Comparison of ENCODE assay signal across 10 cellular contexts in the genomic region with DNA sequence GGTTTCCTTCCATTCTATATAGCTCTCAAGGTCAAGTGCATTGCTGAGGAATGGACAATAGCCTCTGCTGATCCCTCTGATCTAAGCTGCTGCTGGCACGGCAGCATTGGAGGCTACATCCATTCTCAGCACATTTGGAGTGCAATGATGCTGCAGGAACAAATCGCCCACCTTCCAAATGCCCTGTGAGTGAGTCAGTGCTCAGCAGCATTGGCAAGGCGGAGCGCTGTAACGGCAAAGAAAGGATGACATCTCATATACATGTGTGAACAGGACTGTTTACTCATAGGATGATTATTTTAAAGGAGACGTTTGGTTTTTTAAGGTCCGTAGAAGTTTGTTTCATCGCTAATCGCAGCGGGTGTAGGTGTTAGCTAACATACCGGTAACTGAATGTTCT.
DNase-seq lines count a peak whose midpoint lies in the region; ATAC-seq and TF ChIP-seq lines count a peak whose summit lies in the region.
"Had no signal": no experiment of that assay in that cellular context is flagged by ENCODE, and none has a peak within 500 bp of the region (broad histone marks: within the 10 kb centered on the region; RNA-seq: fewer than 3 reads in every experiment).

No MANE protein-coding gene starts in this region.

- no peak overlapping the region for H4K91ac ChIP-seq in trophoblast cell (ENCODE audit: low read depth, low read length)

- TF ChIP-seq POLR2A in transverse colon (IDR thresholded peaks at IDR 0.05) = no peak

- 4 to 5% methylated on average over 11 of the region's 11 CpGs for WGBS in GM23248 (ENCODE audit: low coverage in 1 of 2, low lambda C conversion rate in 2 of 2, missing lambda C conversion rate in 2 of 2), 2 experiments
- no CpG with 5 or more reads among the region's 11 CpGs for WGBS in trophoblast cell (ENCODE audit: extremely low coverage, insufficient coverage, insufficient read length)
- WGBS in transverse colon (ENCODE audit: low coverage in 1 of 2), 2 donors = 91 to 95% methylated on average over 6 to 11 of the region's 11 CpGs

- H3K18ac ChIP-seq in trophoblast cell (ENCODE audit: low read length) = no peak overlapping the region

- no peak overlapping the region for H2AK5ac ChIP-seq in trophoblast cell (ENCODE audit: low read length)

- H3K4me1 ChIP-seq in GM23248 (ENCODE audit: insufficient read depth) (peaks cover 21% of the 10 kb centered on the region), PC-3 (ENCODE audit: insufficient read depth, low read length) (peaks cover 18% of the 10 kb centered on the region), trophoblast cell (ENCODE audit: control insufficient read depth in 1 of 2, insufficient read depth in 2 of 2, low read length in 2 of 2) (peaks cover 4% of the 10 kb centered on the region in 2 experiments), transverse colon (peaks cover 0 to 9% (median 4%) of the 10 kb centered on the region in 4 donors)

- H3K27ac ChIP-seq in GM23248 = peak overlapping the region; percentile 56
- H3K27ac ChIP-seq in PC-3 (ENCODE audit: low read length) = no peak overlapping the region
- H3K27ac ChIP-seq in trophoblast cell (ENCODE audit: low read depth, low read length) = no peak overlapping the region
- H3K27ac ChIP-seq in coronary artery = no peak overlapping the region
- no peak overlapping the region for H3K27ac ChIP-seq in transverse colon
- H3K27ac ChIP-seq: VCaP had no signal

- H3K14ac ChIP-seq in trophoblast cell (ENCODE audit: low read length) = no peak overlapping the region

- peak; percentile 99 for ATAC-seq in PC-3
- ATAC-seq in left colon = no peak

- TF ChIP-seq CTCF in PC-3 (conservative IDR thresholded peaks at IDR 0.05; ENCODE audit: low read depth, low read length) = no peak
- TF ChIP-seq CTCF in choroid plexus epithelial cell (conservative IDR thresholded peaks at IDR 0.05; ENCODE audit: low read depth, low read length) = no peak
- TF ChIP-seq CTCF in coronary artery (IDR thresholded peaks at IDR 0.05) = no peak
- no peak for TF ChIP-seq CTCF in transverse colon (IDR thresholded peaks at IDR 0.05)

- H2AFZ ChIP-seq in GM23248 (peak overlapping the region; percentile 50), PC-3 (ENCODE audit: low read length) (no peak overlapping the region), trophoblast cell (ENCODE audit: insufficient read depth, low read length, poor library complexity) (no peak overlapping the region)

- no peaks in the 10 kb centered on the region for H3K36me3 ChIP-seq in GM23248 (ENCODE audit: low read depth)
- no peaks in the 10 kb centered on the region for H3K36me3 ChIP-seq in PC-3 (ENCODE audit: low read depth, low read length)
- H3K36me3 ChIP-seq in trophoblast cell (ENCODE audit: control insufficient read depth in 1 of 2, insufficient read depth in 2 of 2, low read length in 2 of 2) = no peaks in the 10 kb centered on the region
- no peaks in the 10 kb centered on the region for H3K36me3 ChIP-seq in transverse colon

- H2BK120ac ChIP-seq in trophoblast cell (ENCODE audit: insufficient read depth, low read length, poor library complexity) = no peak overlapping the region

- no peaks in the 10 kb centered on the region for H3K79me2 ChIP-seq in GM23248 (ENCODE audit: insufficient read depth)
- H3K79me2 ChIP-seq in PC-3 (ENCODE audit: low read length) = no peaks in the 10 kb centered on the region
- no peaks in the 10 kb centered on the region for H3K79me2 ChIP-seq in trophoblast cell (ENCODE audit: control insufficient read depth, insufficient read depth, low read length, poor library complexity)

- no peaks in the 10 kb centered on the region for H3K9me3 ChIP-seq in GM23248 (ENCODE audit: low read depth)
- no peaks in the 10 kb centered on the region for H3K9me3 ChIP-seq in PC-3 (ENCODE audit: low read length)
- no peaks in the 10 kb centered on the region for H3K9me3 ChIP-seq in trophoblast cell (ENCODE audit: insufficient read depth, low read depth, low read length)
- no peaks in the 10 kb centered on the region for H3K9me3 ChIP-seq in transverse colon

- no TSS peak for BruUV-seq in PC-3 (replicated peaks; lab: Mats Ljungman, UMichigan)

- H3F3A ChIP-seq in GM23248 (ENCODE audit: insufficient read depth) = peaks cover 17% of the 10 kb centered on the region
- no peaks in the 10 kb centered on the region for H3F3A ChIP-seq in PC-3 (ENCODE audit: low read length, unreplicated experiment)

- H4K8ac ChIP-seq in trophoblast cell (ENCODE audit: low read depth, low read length) = no peak overlapping the region

- no peak for TF ChIP-seq EP300 in transverse colon (IDR thresholded peaks at IDR 0.05; ENCODE audit: low read depth)

- H3K4me2 ChIP-seq in GM23248 (ENCODE audit: unreplicated experiment) (peak overlapping the region; percentile 66), PC-3 (ENCODE audit: low read length) (peak overlapping the region; percentile 61), trophoblast cell (ENCODE audit: low read length) (no peak overlapping the region)

- H3K9me2 ChIP-seq in GM23248 (ENCODE audit: insufficient read depth) (no peaks in the 10 kb centered on the region), PC-3 (replicated peaks; ENCODE audit: low read length) (no peaks in the 10 kb centered on the region)

- H4K12ac ChIP-seq in trophoblast cell (ENCODE audit: low read depth, low read length) = no peak overlapping the region

- H3K79me1 ChIP-seq in trophoblast cell (ENCODE audit: low read length) = peaks cover 4% of the 10 kb centered on the region

- H3K27me3 ChIP-seq in GM23248 (replicated peaks; ENCODE audit: insufficient read depth) = no peaks in the 10 kb centered on the region
- no peaks in the 10 kb centered on the region for H3K27me3 ChIP-seq in PC-3 (ENCODE audit: low read length)
- no peaks in the 10 kb centered on the region for H3K27me3 ChIP-seq in trophoblast cell (ENCODE audit: insufficient read depth, low read length)
- no peaks in the 10 kb centered on the region for H3K27me3 ChIP-seq in transverse colon

- H3K4me3 ChIP-seq in GM23248 (peak overlapping the region; percentile 63), PC-3 (ENCODE audit: low read length) (peak overlapping the region; percentile 25; the same call in 1 of the 2 replicates), choroid plexus epithelial cell (ENCODE audit: low read depth, low read length) (no peak overlapping the region), trophoblast cell (ENCODE audit: low read depth, low read length) (no peak overlapping the region), coronary artery (no peak overlapping the region), transverse colon (no peak overlapping the region)

- CTCF ChIA-PET in PC-3 (lab: Charles Lee) = no interaction called here

- H2BK12ac ChIP-seq in trophoblast cell (ENCODE audit: low read length) = peak overlapping the region; percentile 16

- in situ Hi-C loops in GM23248 (cut with MboI) (loop anchor here (10.0 kb wide), 1 partner anchor 610 kb away; a partner anchor contains a TSS), transverse colon (cut with MboI; ENCODE audit: low pct_ligation_motif_present in 1 of 4, low pct_unique_long_range_greater_than_20kb in 1 of 4, low sequenced_read_pairs in 3 of 4) (loop anchor here in 2 of 4 donors (25.0 kb wide), 1 partner anchor 603 kb away; a partner anchor contains a TSS)

- no peak overlapping the region for H2BK5ac ChIP-seq in trophoblast cell (ENCODE audit: low read depth, low read length, poor library complexity)

- intact Hi-C loops in PC-3 (cut with micrococcal nuclease) = no loop called here
- intact Hi-C loops in left colon (cut with DNase I, micrococcal nuclease) = loop anchor here in 1 of 2 donors (10.0 kb wide), 1 partner anchor 610 kb away; a partner anchor contains a TSS
- intact Hi-C loops in transverse colon (cut with DNase I; ENCODE audit: low total_unique reads) = loop anchor here (5.0 kb wide), 1 partner anchor 608 kb away; a partner anchor contains a TSS

- H3K23ac ChIP-seq in trophoblast cell (ENCODE audit: low read length) = no peak overlapping the region

- peak; percentile 97 for DNase-seq in GM23248
- peak; percentile 71 for DNase-seq in PC-3
- DNase-seq in choroid plexus epithelial cell (ENCODE audit: low read depth) = peak; percentile 73
- DNase-seq in trophoblast cell = no peak
- DNase-seq in coronary artery (ENCODE audit: low spot score) = no peak
- no peak for DNase-seq in left colon
- DNase-seq in transverse colon = no peak
- DNase-seq in central memory CD4-positive, alpha-beta T cell = no peak
- DNase-seq: stimulated activated CD4-positive, alpha-beta T cell treated with anti-CD3 and anti-CD28 coated beads, Interleukin-2, amount 100 ng/mL, for 48 hours had no signal

- H3K4ac ChIP-seq in trophoblast cell (ENCODE audit: low read depth, low read length) = no peak overlapping the region

- POLR2A ChIA-PET in PC-3 (lab: Charles Lee; ENCODE audit: unreplicated experiment) = no interaction called here

- H4K20me1 ChIP-seq in GM23248 (ENCODE audit: insufficient read depth) = no peaks in the 10 kb centered on the region
- H4K20me1 ChIP-seq in PC-3 (ENCODE audit: low read length) = no peaks in the 10 kb centered on the region

- peak overlapping the region; percentile 54 for H3K9ac ChIP-seq in GM23248
- no peak overlapping the region for H3K9ac ChIP-seq in PC-3 (ENCODE audit: low read length)
- no peak overlapping the region for H3K9ac ChIP-seq in trophoblast cell (ENCODE audit: low read length)

Comparison
In these comparisons a context has a peak if more than half of its experiments do, and no peak if none do; other contexts are left out.
1. DNase-seq: peak in GM23248 (single experiment), PC-3 (single experiment) and choroid plexus epithelial cell (single experiment); none in trophoblast cell (0 of 2), coronary artery (single experiment), left colon (0 of 2), transverse colon (single experiment) and central memory CD4-positive, alpha-beta T cell (single experiment).
2. H3K4me3 ChIP-seq: peak in GM23248 (single experiment) and PC-3 (single experiment); none in choroid plexus epithelial cell (single experiment), trophoblast cell (single experiment), coronary artery (single experiment) and transverse colon (0 of 4).